In the genomic region with DNA sequence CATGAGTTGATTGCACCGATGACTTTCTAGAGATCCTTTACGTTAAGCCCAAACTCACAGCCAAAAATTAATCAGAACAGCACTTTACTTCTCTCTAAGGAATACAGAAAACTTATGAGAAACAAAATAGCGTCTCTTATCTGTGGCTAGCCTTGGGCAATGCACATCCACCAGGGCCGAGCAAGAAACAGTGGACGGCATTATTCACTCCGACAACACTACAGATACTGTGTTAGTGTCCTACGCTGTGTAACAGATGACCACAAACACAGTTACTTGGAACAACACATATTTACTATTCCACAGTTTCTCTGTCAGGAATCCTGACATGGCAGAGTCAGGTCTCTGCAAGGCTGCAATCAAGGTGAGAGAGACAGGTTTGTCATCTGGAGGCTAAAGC, we compare ENCODE assay signal across 19 cellular contexts.
A peak's percentile ranks its signal among the peaks of the same experiment; 100 is the strongest.
DNase-seq lines count a peak whose midpoint lies in the region; TF ChIP-seq lines count a peak whose summit lies in the region.
"Had no signal": no experiment of that assay in that cellular context is flagged by ENCODE, and none has a peak within 500 bp of the region (broad histone marks: within the 10 kb centered on the region; RNA-seq: fewer than 3 reads in every experiment).

No MANE protein-coding gene starts in this region.

- no peak overlapping the region for H3K4me3 ChIP-seq in testis
- H3K4me3 ChIP-seq: BLaER1 had no signal

- peaks cover 8% of the 10 kb centered on the region for H3K27me3 Mint-ChIP-seq in chondrocyte (ENCODE audit: low read depth)
- H3K27me3 Mint-ChIP-seq: B cell; CD4-positive, CD25-positive, alpha-beta regulatory T cell had no signal

- in situ Hi-C loops in SK-MEL-5 (cut with HindIII; ENCODE audit: low pct_unique_long_range_greater_than_20kb, low sequenced_read_pairs): no loop called here

- WGBS in testis, 2 donors: 61 to 68% methylated on average over 7 of the region's 7 CpGs

- no peak for TF ChIP-seq CTCF in testis (IDR thresholded peaks at IDR 0.05)
- TF ChIP-seq CTCF in chondrocyte (IDR thresholded peaks at IDR 0.05): no peak

- no peaks in the 10 kb centered on the region for H3K36me3 ChIP-seq in testis (ENCODE audit: low read depth, missing control alignments)
- H3K36me3 ChIP-seq: BLaER1 had no signal

- no peaks in the 10 kb centered on the region for H3K27me3 ChIP-seq in testis
- H3K27me3 ChIP-seq: BLaER1 had no signal

- intact Hi-C loops in testis (cut with DNase I; ENCODE audit: low total_unique reads): no loop called here

- no peaks in the 10 kb centered on the region for H3K4me1 Mint-ChIP-seq in chondrocyte (ENCODE audit: low read depth)
- H3K4me1 Mint-ChIP-seq: B cell; CD4-positive, CD25-positive, alpha-beta regulatory T cell had no signal

- H3K9me3 ChIP-seq in testis: no peaks in the 10 kb centered on the region
- H3K9me3 ChIP-seq: BLaER1, Caco-2 had no signal

- no peaks in the 10 kb centered on the region for H3K4me1 ChIP-seq in testis
- H3K4me1 ChIP-seq: BLaER1, Caco-2 had no signal

- H3K27ac Mint-ChIP-seq in chondrocyte (ENCODE audit: unreplicated experiment): no peak overlapping the region
- H3K27ac Mint-ChIP-seq: B cell; CD4-positive, CD25-positive, alpha-beta regulatory T cell; CD8-positive, alpha-beta T cell had no signal

- no peaks in the 10 kb centered on the region for H3K36me3 Mint-ChIP-seq in chondrocyte (ENCODE audit: low read depth)
- H3K36me3 Mint-ChIP-seq: CD4-positive, CD25-positive, alpha-beta regulatory T cell; CD8-positive, alpha-beta T cell had no signal

- TF ChIP-seq POLR2A in testis (IDR thresholded peaks at IDR 0.05) (no peak), erythroblast (IDR thresholded peaks at IDR 0.05; ENCODE audit: low read length) (no peak)

- no peak overlapping the region for H3K4me3 Mint-ChIP-seq in chondrocyte (ENCODE audit: unreplicated experiment)
- H3K4me3 Mint-ChIP-seq: B cell; CD4-positive, CD25-positive, alpha-beta regulatory T cell; CD8-positive, alpha-beta T cell had no signal

- DNase-seq in SK-MEL-5 (ENCODE audit: low read depth, low spot score): peak; percentile 79
- peak; percentile 10 for DNase-seq in globus pallidus (ENCODE audit: low spot score)
- peak; percentile 56 for DNase-seq in pons (ENCODE audit: low spot score)
- peak; percentile 50 for DNase-seq in testis
- DNase-seq in HT-29 (ENCODE audit: low spot score): no peak
- DNase-seq in stimulated activated CD4-positive, alpha-beta T cell treated with anti-CD3 and anti-CD28 coated beads, Interleukin-1b, Interleukin-23, amount 100 ng/mL, for 48 hours: no peak
- no peak for DNase-seq in erythroblast (lab: John Stamatoyannopoulos, UW)
- DNase-seq in chondrocyte (ENCODE audit: low spot score): no peak
- DNase-seq: Caco-2; CD4-positive, CD25-positive, alpha-beta regulatory T cell; CD8-positive, alpha-beta T cell; DMS 273 treated with DMSO at 0.1 percent for 48 hours; DMS79 treated with DMSO at 0.1 percent for 48 hours; GF-D8; GOT3; HCEC 1CT had no signal

- no peaks in the 10 kb centered on the region for H3K9me3 Mint-ChIP-seq in chondrocyte (ENCODE audit: low read depth)
- H3K9me3 Mint-ChIP-seq: CD8-positive, alpha-beta T cell had no signal

- no peak overlapping the region for H3K27ac ChIP-seq in testis
- H3K27ac ChIP-seq: BLaER1, C4-2B had no signal

Comparison
In these comparisons a context has a peak if more than half of its experiments do, and no peak if none do; other contexts are left out.
1. DNase-seq: peak in SK-MEL-5 (single experiment), globus pallidus (single experiment), pons (single experiment) and testis (single experiment); none in HT-29 (single experiment), stimulated activated CD4-positive, alpha-beta T cell treated with anti-CD3 and anti-CD28 coated beads, Interleukin-1b, Interleukin-23, amount 100 ng/mL, for 48 hours (single experiment), erythroblast (0 of 2) and chondrocyte (single experiment).